ENCODE assay signal across 8 cellular contexts in the genomic region with DNA sequence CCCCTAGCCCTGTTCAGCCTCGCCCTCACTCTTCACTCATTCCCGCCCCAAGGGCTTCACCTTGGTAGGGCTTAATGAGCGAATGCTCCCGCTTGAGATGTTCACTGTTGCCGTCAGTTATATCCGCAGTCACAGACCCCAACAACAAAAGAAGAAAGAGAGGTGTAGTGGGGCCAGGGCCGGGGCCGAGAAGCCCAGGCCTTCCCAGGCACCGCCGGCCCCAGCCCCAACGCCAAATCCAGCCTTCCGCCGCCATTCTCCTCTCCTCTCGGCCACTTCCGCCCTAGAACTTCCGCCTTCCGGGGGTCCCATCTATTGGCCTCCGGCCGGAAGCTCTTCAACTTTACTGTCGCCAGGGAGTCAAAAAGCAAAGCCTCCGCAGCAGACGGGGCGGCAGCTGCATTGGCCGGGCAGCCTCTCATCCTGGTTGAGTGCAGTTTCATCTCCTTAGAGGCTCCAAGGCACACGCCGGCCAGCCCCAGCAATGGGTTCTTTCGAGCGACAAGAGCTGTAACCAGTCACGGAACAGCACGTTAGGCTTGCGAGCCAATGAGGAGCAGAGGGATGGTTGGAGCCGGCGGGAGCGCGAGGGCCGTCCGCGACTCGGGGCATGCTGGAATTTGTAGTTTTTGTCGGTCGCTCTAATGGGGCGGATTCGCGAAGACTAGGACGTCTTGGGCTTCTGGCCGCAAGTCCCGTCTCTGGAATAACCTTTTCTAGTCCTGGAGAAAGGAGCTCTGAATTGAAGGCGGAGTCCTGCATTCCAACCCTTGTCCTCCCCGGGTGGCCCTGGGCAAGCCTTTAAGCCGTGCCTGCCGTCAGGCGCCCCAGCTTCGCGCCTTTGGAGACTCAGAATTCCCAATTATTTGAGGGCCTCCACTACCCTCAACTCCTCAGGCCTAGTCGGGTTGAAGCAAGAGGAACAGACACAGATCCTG. TPM values are rescaled to one million over a fixed set of nuclear protein-coding genes. Genes with fewer than 3 reads are reported as not detected.
A peak's percentile ranks its signal among the peaks of the same experiment; 100 is the strongest.
DNase-seq lines count a peak whose midpoint lies in the region; TF ChIP-seq lines count a peak whose summit lies in the region.

A gene with protein sequence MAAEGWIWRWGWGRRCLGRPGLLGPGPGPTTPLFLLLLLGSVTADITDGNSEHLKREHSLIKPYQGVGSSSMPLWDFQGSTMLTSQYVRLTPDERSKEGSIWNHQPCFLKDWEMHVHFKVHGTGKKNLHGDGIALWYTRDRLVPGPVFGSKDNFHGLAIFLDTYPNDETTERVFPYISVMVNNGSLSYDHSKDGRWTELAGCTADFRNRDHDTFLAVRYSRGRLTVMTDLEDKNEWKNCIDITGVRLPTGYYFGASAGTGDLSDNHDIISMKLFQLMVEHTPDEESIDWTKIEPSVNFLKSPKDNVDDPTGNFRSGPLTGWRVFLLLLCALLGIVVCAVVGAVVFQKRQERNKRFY (minus strand): TSS at position 277 of the 938 bp plus-strand sequence. CDS start 21 bp downstream, at position 256.

- WGBS in H9 (ENCODE audit: extremely low coverage, insufficient read length, low lambda C conversion rate): no CpG with 5 or more reads among the region's 55 CpGs

- peaks cover 4% of the 10 kb centered on the region for H3K79me1 ChIP-seq in H9 (ENCODE audit: insufficient read depth, low read depth, low read length, poor library complexity, severe bottlenecking)

- peak within 1 kb of the TSS; percentile 79 for H3K4me3 ChIP-seq in MG63
- peak within 1 kb of the TSS; percentile 93 for H3K4me3 ChIP-seq in fibroblast of villous mesenchyme (ENCODE audit: low read depth, low read length)
- H3K4me3 ChIP-seq in stomach smooth muscle (ENCODE audit: low read length in 2 of 2): peak within 1 kb of the TSS; percentile 98 to 99

- DNase-seq in ELF-1 (ENCODE audit: low read depth, low spot score) (peak; percentile 97), H9 (peak; percentile 95), MG63 (peak; percentile 99), SHP77 treated with DMSO at 0.1 percent for 48 hours (lab: John Stamatoyannopoulos, UW) (peak; percentile 93), fibroblast of villous mesenchyme (ENCODE audit: low read depth) (peak; percentile 96), neural crest cell (ENCODE audit: low read depth, low spot score) (peak; percentile 83)
- peak; percentile 96 for DNase-seq in activated effector memory CD4-positive, alpha-beta T cell treated with anti-CD3 and anti-CD28 coated beads, Interleukin-2, amount 50 U/mL, for 16 hours

- no peak within 1 kb of the TSS for H2BK20ac ChIP-seq in H9 (ENCODE audit: low read depth, low read length, poor library complexity, severe bottlenecking)

- peaks cover 17% of the 10 kb centered on the region for H3K79me2 ChIP-seq in H9 (ENCODE audit: insufficient read depth, low read length)

- H2BK12ac ChIP-seq in H9 (ENCODE audit: insufficient read length, low read depth, low read length): peak within 1 kb of the TSS; percentile 85

- no peak within 1 kb of the TSS for H3K56ac ChIP-seq in H9 (ENCODE audit: insufficient read length, low read depth, low read length)

- H4K5ac ChIP-seq in H9 (ENCODE audit: insufficient read length, low read depth, low read length): peak within 1 kb of the TSS; percentile 64

- no peak for TF ChIP-seq CTCF in H9 (conservative IDR thresholded peaks at IDR 0.05)
- TF ChIP-seq CTCF in fibroblast of villous mesenchyme (IDR thresholded peaks at IDR 0.05; ENCODE audit: insufficient read depth, low read depth, low read length): no peak
- no peak for TF ChIP-seq CTCF in neural crest cell (conservative IDR thresholded peaks at IDR 0.05)

- peak within 1 kb of the TSS; percentile 99 for H3K14ac ChIP-seq in H9 (ENCODE audit: insufficient read depth, low read length)

- H3K4me1 ChIP-seq in H9 (ENCODE audit: insufficient read depth, low read length): peaks cover 3% of the 10 kb centered on the region; the same call in 1 of the 2 replicates
- H3K4me1 ChIP-seq in stomach smooth muscle (ENCODE audit: control insufficient read depth, insufficient read depth, low read length): peaks cover 34% of the 10 kb centered on the region

- no peak within 1 kb of the TSS for H2BK120ac ChIP-seq in H9 (ENCODE audit: low read depth, low read length, poor library complexity, severe bottlenecking)

- H3K27ac ChIP-seq in H9 (ENCODE audit: insufficient read length, low read depth, low read length): peak within 1 kb of the TSS; percentile 76
- H3K27ac ChIP-seq in stomach smooth muscle (ENCODE audit: low read length): peak within 1 kb of the TSS; percentile 94

- H3K4ac ChIP-seq in H9 (ENCODE audit: low read depth, low read length): no peak within 1 kb of the TSS

- H3K27me3 ChIP-seq in H9 (ENCODE audit: insufficient read depth, low read length) (no peaks in the 10 kb centered on the region), MG63 (no peaks in the 10 kb centered on the region), stomach smooth muscle (ENCODE audit: control insufficient read depth in 1 of 2, insufficient read depth in 2 of 2, low read length in 2 of 2) (no peaks in the 10 kb centered on the region)

- H3K18ac ChIP-seq in H9 (ENCODE audit: insufficient read length, low read depth, low read length): peak within 1 kb of the TSS; percentile 99

- no peak within 1 kb of the TSS for H3K23ac ChIP-seq in H9 (ENCODE audit: insufficient read length, low read depth, low read length)

- no peak within 1 kb of the TSS for H2AK5ac ChIP-seq in H9 (ENCODE audit: insufficient read length, low read length)

- peak within 1 kb of the TSS; percentile 85 for H3T11ph ChIP-seq in H9 (ENCODE audit: low read length)

- H3K4me3 Mint-ChIP-seq in H9 (peak within 1 kb of the TSS; percentile 98 to 99), neural crest cell (peak within 1 kb of the TSS; percentile 99)

- peaks cover 7% of the 10 kb centered on the region for H3K23me2 ChIP-seq in H9 (ENCODE audit: insufficient read length, low read depth, low read length, poor library complexity, severe bottlenecking)

- H4K91ac ChIP-seq in H9 (ENCODE audit: insufficient read length, low read depth, low read length): no peak within 1 kb of the TSS

- H4K20me1 ChIP-seq in H9 (ENCODE audit: control insufficient read depth, insufficient read depth, insufficient read length): no peaks in the 10 kb centered on the region

- peak within 1 kb of the TSS; percentile 95 for H2BK5ac ChIP-seq in H9 (ENCODE audit: insufficient read length, low read length)

- peaks cover 31% of the 10 kb centered on the region for H3K27me3 Mint-ChIP-seq in H9 (ENCODE audit: low read depth)
- peaks cover 24% of the 10 kb centered on the region for H3K27me3 Mint-ChIP-seq in neural crest cell (ENCODE audit: low read depth)

- H3K9ac ChIP-seq in H9 (ENCODE audit: extremely low read depth, insufficient read length, low read length) (peak within 1 kb of the TSS; percentile 97), stomach smooth muscle (ENCODE audit: low read length in 2 of 2) (peak within 1 kb of the TSS; percentile 95 to 99)

- H3K9me3 Mint-ChIP-seq in H9 (peaks cover 3 to 4% of the 10 kb centered on the region in 2 experiments; a peak in 4 of 5 replicates), neural crest cell (no peaks in the 10 kb centered on the region)

- H2AFZ ChIP-seq in H9 (ENCODE audit: low read length): peak within 1 kb of the TSS; percentile 85

- H3K27ac Mint-ChIP-seq in H9 (peak within 1 kb of the TSS; percentile 100), neural crest cell (ENCODE audit: unreplicated experiment) (peak within 1 kb of the TSS; percentile 100)

- no peaks in the 10 kb centered on the region for H3K9me3 ChIP-seq in H9 (ENCODE audit: control insufficient read depth, low read depth, low read length)
- H3K9me3 ChIP-seq in MG63: peaks cover 3% of the 10 kb centered on the region; the same call in 1 of the 2 replicates
- peaks cover 0 to 3% of the 10 kb centered on the region in 2 donors for H3K9me3 ChIP-seq in stomach smooth muscle (ENCODE audit: control insufficient read depth in 2 of 2, low read length in 2 of 2)

- H3K4me2 ChIP-seq in H9 (ENCODE audit: insufficient read depth, insufficient read length, low read length): peak within 1 kb of the TSS; percentile 89

- H3K4me1 Mint-ChIP-seq in H9 (peaks cover 20 to 25% of the 10 kb centered on the region in 2 experiments), neural crest cell (peaks cover 29% of the 10 kb centered on the region)

- peaks cover 29% of the 10 kb centered on the region for H3K36me3 ChIP-seq in MG63
- H3K36me3 ChIP-seq in stomach smooth muscle (ENCODE audit: control insufficient read depth in 2 of 2, insufficient read depth in 2 of 2, low read length in 2 of 2): peaks cover 7 to 14% of the 10 kb centered on the region in 2 donors

- H3K36me3 Mint-ChIP-seq in H9 (ENCODE audit: insufficient read depth in 1 of 3, low read depth in 3 of 3) (peaks cover 2 to 24% (median 21%) of the 10 kb centered on the region in 3 experiments; a peak in 6 of 7 replicates), neural crest cell (ENCODE audit: low read depth) (no peaks in the 10 kb centered on the region)

- H2BK15ac ChIP-seq in H9 (ENCODE audit: low read depth, low read length): peak within 1 kb of the TSS; percentile 60; the same call in 1 of the 2 replicates

- peak within 1 kb of the TSS; percentile 29 for H4K8ac ChIP-seq in H9 (replicated peaks; ENCODE audit: insufficient read length, low read depth, low read length)

RNA-seq across cellular contexts. Expression of the gene that starts here (rescaled TPM):
- total RNA-seq in H9 (2021) (105 and 106 TPM in 2 replicates), fibroblast of villous mesenchyme (284 and 355 TPM in 2 replicates), neural crest cell (73.0 and 80.5 TPM in 2 replicates)
- total RNA-seq in MG63 (2014; rRNA removed; shearing (Covaris generic); ENCODE audit: low replicate concordance): 296 and 502 TPM in 2 replicates

Comparison
In these comparisons a context has a peak if more than half of its experiments do, and no peak if none do; other contexts are left out.
1. Peak in every context shown above with its lines: DNase-seq, H3K4me3 ChIP-seq and H3K27ac ChIP-seq.